23 cellular contexts compared by ENCODE assay signal in genomic region chr18:9380101-9380500, GRCh38.
DNase-seq lines count a peak whose midpoint lies in the region; ATAC-seq lines count a peak whose summit lies in the region.
"Had no signal": no experiment of that assay in that cellular context is flagged by ENCODE, and none has a peak within 500 bp of the region (broad histone marks: within the 10 kb centered on the region; RNA-seq: fewer than 3 reads in every experiment).

No MANE protein-coding gene starts in this region.

- H3K36me3 ChIP-seq in HUES48 (ENCODE audit: control insufficient read depth, insufficient read depth, low read length) (no peaks in the 10 kb centered on the region), rectal smooth muscle tissue (ENCODE audit: control insufficient read depth, insufficient read depth, low read length) (no peaks in the 10 kb centered on the region)
- H3K36me3 ChIP-seq: cardiac muscle cell, neutrophil had no signal

- ATAC-seq in GM18517 (IDR thresholded peaks at IDR 0.05; ENCODE audit: unreplicated experiment) = no peak

- H3K9me3 ChIP-seq in HUES48 (ENCODE audit: control insufficient read depth, insufficient read depth, low read length) = no peaks in the 10 kb centered on the region; the same call in 1 of the 2 replicates
- H3K9me3 ChIP-seq: neutrophil had no signal

- H3K4me3 ChIP-seq in HUES48 (ENCODE audit: low read depth, low read length) (no peak overlapping the region), rectal smooth muscle tissue (ENCODE audit: low read length) (no peak overlapping the region)
- H3K4me3 ChIP-seq: BLaER1 treated with 17β-estradiol and CSF1 and Interleukin-3, amounts not matched to agents 10 nM and 100 nM; cardiac muscle cell had no signal

- H3K27me3 ChIP-seq in HUES48 (ENCODE audit: control insufficient read depth, insufficient read depth, low read length) = no peaks in the 10 kb centered on the region
- no peaks in the 10 kb centered on the region for H3K27me3 ChIP-seq in rectal smooth muscle tissue (ENCODE audit: control insufficient read depth, insufficient read depth, low read length)
- H3K27me3 ChIP-seq: BLaER1 treated with 17β-estradiol and CSF1 and Interleukin-3, amounts not matched to agents 10 nM and 100 nM; cardiac muscle cell; neutrophil had no signal

- peak; percentile 27 for DNase-seq in AG20443 (ENCODE audit: low spot score)
- peak; percentile 74 for DNase-seq in fibroblast of gingiva (ENCODE audit: low read depth)
- no peak for DNase-seq in 8988T
- no peak for DNase-seq in NCI-H345 treated with DMSO at 0.1 percent for 48 hours (lab: John Stamatoyannopoulos, UW; ENCODE audit: unreplicated experiment)
- DNase-seq: activated CD4-positive, alpha-beta memory T cell treated with anti-CD3 and anti-CD28 coated beads, Interleukin-2, amount 10 ng/mL, durations not matched to agents 7 days and 5 days; activated T-cell treated with anti-CD3 and anti-CD28 coated beads, Interleukin-2, amount 50 U/mL, for 48 hours; DMS153; erythroblast; H7; hypothalamus; midbrain; NCI-H1694; NCI-H446 treated with DMSO at 0.1 percent for 48 hours; Right ventricle myocardium superior; stimulated activated CD4-positive, alpha-beta T cell treated with anti-CD3 and anti-CD28 coated beads, Interleukin-2, amount 100 ng/mL, for 24 hours; T-helper 1 cell had no signal

- H3K27ac ChIP-seq in HUES48 (ENCODE audit: low read depth, low read length) (peak overlapping the region; percentile 77), rectal smooth muscle tissue (ENCODE audit: low read depth, low read length) (peak overlapping the region; percentile 38)
- H3K27ac ChIP-seq: BLaER1 treated with 17β-estradiol and CSF1 and Interleukin-3, amounts not matched to agents 10 nM and 100 nM; cardiac muscle cell; neutrophil; VCaP had no signal

- H3K9ac ChIP-seq in HUES48 (ENCODE audit: low read depth, low read length) (peak overlapping the region; percentile 2; the same call in 1 of the 2 replicates), rectal smooth muscle tissue (ENCODE audit: low read length) (no peak overlapping the region)
- H3K9ac ChIP-seq: BLaER1 treated with 17β-estradiol and CSF1 and Interleukin-3, amounts not matched to agents 10 nM and 100 nM had no signal

- H3K4me1 ChIP-seq in HUES48 (ENCODE audit: control insufficient read depth, insufficient read depth, low read length) (peaks cover 17% of the 10 kb centered on the region), rectal smooth muscle tissue (ENCODE audit: control insufficient read depth, insufficient read depth, low read length) (peaks cover 7% of the 10 kb centered on the region)
- H3K4me1 ChIP-seq: BLaER1 treated with 17β-estradiol and CSF1 and Interleukin-3, amounts not matched to agents 10 nM and 100 nM had no signal

Comparison
In these comparisons a context has a peak if more than half of its experiments do, and no peak if none do; other contexts are left out.
1. DNase-seq: peak in AG20443 (single experiment) and fibroblast of gingiva (single experiment); none in 8988T (single experiment) and NCI-H345 treated with DMSO at 0.1 percent for 48 hours (single experiment).